ENCODE assay signal across 13 cellular contexts in the genomic region with DNA sequence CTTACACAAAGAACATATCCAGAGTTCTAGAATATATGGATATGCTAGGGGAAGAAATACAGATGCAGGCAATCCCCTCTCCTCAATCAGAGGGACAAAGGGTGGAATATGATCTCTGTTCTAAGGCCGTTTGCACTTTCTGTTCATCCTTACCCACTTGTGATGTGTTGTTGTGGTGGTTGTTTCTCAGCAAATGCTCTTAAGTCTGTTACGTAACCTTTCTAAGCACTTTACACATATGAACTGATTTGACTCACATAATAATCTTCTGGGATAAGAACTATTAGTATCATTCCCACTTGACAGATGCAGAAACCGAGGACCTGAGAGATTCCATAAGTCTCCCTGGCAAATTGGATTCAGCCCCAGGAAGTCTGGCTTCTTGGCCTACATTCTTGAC. TPM values are rescaled to one million over a fixed set of nuclear protein-coding genes. Genes with fewer than 3 reads are reported as not detected.
A peak's percentile ranks its signal among the peaks of the same experiment; 100 is the strongest.
DNase-seq lines count a peak whose midpoint lies in the region; ATAC-seq and TF ChIP-seq lines count a peak whose summit lies in the region.
"Had no signal": no experiment of that assay in that cellular context is flagged by ENCODE, and none has a peak within 500 bp of the region (broad histone marks: within the 10 kb centered on the region; RNA-seq: fewer than 3 reads in every experiment).

No MANE protein-coding gene starts in this region.

- ATAC-seq in activated T-cell treated with anti-CD3 and anti-CD28 coated beads, Interleukin-2, amount 50 U/mL, for 4 hours, result no peak
- ATAC-seq in activated CD8-positive, alpha-beta T cell treated with anti-CD3 and anti-CD28 coated beads for 36 hours, result no peak
- ATAC-seq in GM18867 (IDR thresholded peaks at IDR 0.05; ENCODE audit: unreplicated experiment) (no peak), GM21423 (IDR thresholded peaks at IDR 0.05; ENCODE audit: unreplicated experiment) (no peak)

- DNase-seq in activated T-cell treated with anti-CD3 and anti-CD28 coated beads, Interleukin-2, amount 50 U/mL, for 4 hours, result no peak
- DNase-seq in activated T-cell treated with anti-CD3 and anti-CD28 coated beads for 4 hours (no peak), immature natural killer cell (peak in 1 of 3 donors; percentile 4), tibial artery (no peak), dedifferentiated amniotic fluid mesenchymal stem cell (ENCODE audit: extremely low spot score) (no peak)
- no peak for DNase-seq in activated CD8-positive, alpha-beta T cell treated with anti-CD3 and anti-CD28 coated beads for 36 hours
- DNase-seq: amniotic stem cell, NCI-H2029, NCI-H774 had no signal

- TF ChIP-seq CTCF in activated CD8-positive, alpha-beta T cell treated with anti-CD3 and anti-CD28 coated beads for 36 hours (IDR thresholded peaks at IDR 0.05), result no peak
- no peak for TF ChIP-seq CTCF in tibial artery (IDR thresholded peaks at IDR 0.05)

- H3K9me3 Mint-ChIP-seq in activated T-cell treated with anti-CD3 and anti-CD28 coated beads, Interleukin-2, amount 50 U/mL, for 4 hours, result no peaks in the 10 kb centered on the region
- H3K9me3 Mint-ChIP-seq in activated CD8-positive, alpha-beta T cell treated with anti-CD3 and anti-CD28 coated beads for 36 hours, result no peaks in the 10 kb centered on the region
- H3K9me3 Mint-ChIP-seq in immature natural killer cell, result no peaks in the 10 kb centered on the region

- no peaks in the 10 kb centered on the region for H3K36me3 Mint-ChIP-seq in activated T-cell treated with anti-CD3 and anti-CD28 coated beads, Interleukin-2, amount 50 U/mL, for 4 hours (ENCODE audit: insufficient read depth)
- no peaks in the 10 kb centered on the region for H3K36me3 Mint-ChIP-seq in activated CD8-positive, alpha-beta T cell treated with anti-CD3 and anti-CD28 coated beads for 36 hours (ENCODE audit: low read depth)
- no peaks in the 10 kb centered on the region for H3K36me3 Mint-ChIP-seq in immature natural killer cell

- H3K4me1 Mint-ChIP-seq in activated T-cell treated with anti-CD3 and anti-CD28 coated beads, Interleukin-2, amount 50 U/mL, for 4 hours (ENCODE audit: low read depth), result peaks cover 27% of the 10 kb centered on the region
- H3K4me1 Mint-ChIP-seq in activated CD8-positive, alpha-beta T cell treated with anti-CD3 and anti-CD28 coated beads for 36 hours (ENCODE audit: low read depth), result peaks cover 48% of the 10 kb centered on the region
- peaks cover 30 to 37% of the 10 kb centered on the region in 2 donors for H3K4me1 Mint-ChIP-seq in immature natural killer cell

- H3K27me3 Mint-ChIP-seq in activated T-cell treated with anti-CD3 and anti-CD28 coated beads, Interleukin-2, amount 50 U/mL, for 4 hours (ENCODE audit: low read depth), result no peaks in the 10 kb centered on the region
- no peaks in the 10 kb centered on the region for H3K27me3 Mint-ChIP-seq in activated CD8-positive, alpha-beta T cell treated with anti-CD3 and anti-CD28 coated beads for 36 hours
- H3K27me3 Mint-ChIP-seq in immature natural killer cell (ENCODE audit: low read depth in 3 of 3), result peaks cover 0 to 3% (median 2%) of the 10 kb centered on the region in 3 donors

- POLR2A ChIA-PET in activated CD8-positive, alpha-beta T cell treated with anti-CD3 and anti-CD28 coated beads for 36 hours (lab: Charles Lee), result interaction anchor here (0.6 kb wide), 1 partner anchor 163 kb away, joined by 3 read pairs; no protein-coding TSS in a partner anchor

- CTCF ChIA-PET in activated CD8-positive, alpha-beta T cell treated with anti-CD3 and anti-CD28 coated beads for 36 hours (lab: Charles Lee), result interaction anchor here (0.7 to 9.0 kb wide), 8 partner anchors 14 to 250 kb away, joined by 3 to 90 read pairs (median 5); partner anchors contain the start of gene CIB1

- peak overlapping the region; percentile 47 for H3K4me3 Mint-ChIP-seq in activated T-cell treated with anti-CD3 and anti-CD28 coated beads, Interleukin-2, amount 50 U/mL, for 4 hours
- H3K4me3 Mint-ChIP-seq in activated CD8-positive, alpha-beta T cell treated with anti-CD3 and anti-CD28 coated beads for 36 hours, result peak overlapping the region; percentile 51
- H3K4me3 Mint-ChIP-seq in immature natural killer cell, result peak overlapping the region; percentile 44 to 82 (median 68)

- intact Hi-C loops in activated CD8-positive, alpha-beta T cell treated with anti-CD3 and anti-CD28 coated beads for 36 hours (cut with micrococcal nuclease), result no loop called here
- intact Hi-C loops in tibial artery (cut with DNase I; ENCODE audit: low total_unique reads), result no loop called here

- H3K27ac Mint-ChIP-seq in activated CD8-positive, alpha-beta T cell treated with anti-CD3 and anti-CD28 coated beads for 36 hours, result peak overlapping the region; percentile 79
- peak overlapping the region in 5 of 6 donors; percentile 60 to 85 (median 73) for H3K27ac Mint-ChIP-seq in immature natural killer cell

- no peaks in the 10 kb centered on the region for H3K27me3 ChIP-seq in tibial artery

- no peak overlapping the region for H3K4me3 ChIP-seq in tibial artery
- H3K4me3 ChIP-seq: thoracic aorta had no signal

- H3K27ac ChIP-seq in tibial artery, result peak overlapping the region; percentile 63 to 87
- H3K27ac ChIP-seq: KMS-11, thoracic aorta had no signal

- H3K9me3 ChIP-seq in tibial artery, result no peaks in the 10 kb centered on the region
- H3K9me3 ChIP-seq: thoracic aorta had no signal

- peaks cover 0 to 70% (median 28%) of the 10 kb centered on the region in 4 donors for H3K4me1 ChIP-seq in tibial artery

- no peaks in the 10 kb centered on the region for H3K36me3 ChIP-seq in tibial artery
- H3K36me3 ChIP-seq: thoracic aorta had no signal

RNA-seq across cellular contexts. Expression of gene NGRN, which starts 40.5 kb away (rescaled TPM):
- 10 to 100 TPM; 36.9 to 38.0 (median 37.1) TPM for total RNA-seq in activated T-cell treated with anti-CD3 and anti-CD28 coated beads, Interleukin-2, amount 50 U/mL, for 4 hours
- 10 to 100 TPM; 22.2 to 23.1 TPM for total RNA-seq in activated CD8-positive, alpha-beta T cell treated with anti-CD3 and anti-CD28 coated beads for 36 hours
- 10 to 100 TPM; 20.2 to 32.1 (median 26.0) TPM for polyA plus RNA-seq in immature natural killer cell

RNA-seq across cellular contexts. Expression of gene ZNF774, which starts 46.2 kb away (rescaled TPM):
- 1 to 10 TPM in 2 of 3 donors, under 1 TPM in 1; 0.46 to 1.2 (median 1.0) TPM for total RNA-seq in activated T-cell treated with anti-CD3 and anti-CD28 coated beads, Interleukin-2, amount 50 U/mL, for 4 hours
- total RNA-seq in activated CD8-positive, alpha-beta T cell treated with anti-CD3 and anti-CD28 coated beads for 36 hours, result 1 to 10 TPM; 1.2 to 1.4 TPM
- under 1 TPM in 1 of 3 donors, not detected in 2; 0.16 TPM for polyA plus RNA-seq in immature natural killer cell

RNA-seq across cellular contexts. Expression of gene TTLL13, which starts 56.6 kb away (rescaled TPM):
- total RNA-seq in activated T-cell treated with anti-CD3 and anti-CD28 coated beads, Interleukin-2, amount 50 U/mL, for 4 hours, result under 1 TPM in 2 of 3 donors, not detected in 1; 0.19 to 0.95 TPM
- 1 to 10 TPM in 1 of 2 experiments, under 1 TPM in 1; 0.20 to 1.1 TPM for total RNA-seq in activated CD8-positive, alpha-beta T cell treated with anti-CD3 and anti-CD28 coated beads for 36 hours
- 1 to 10 TPM in 1 of 3 donors, under 1 TPM in 2; 0.23 to 2.0 (median 0.24) TPM for polyA plus RNA-seq in immature natural killer cell
- total RNA-seq: thoracic aorta had no signal
